Comparison of ENCODE assay signal across 25 cellular contexts in the genomic region with DNA sequence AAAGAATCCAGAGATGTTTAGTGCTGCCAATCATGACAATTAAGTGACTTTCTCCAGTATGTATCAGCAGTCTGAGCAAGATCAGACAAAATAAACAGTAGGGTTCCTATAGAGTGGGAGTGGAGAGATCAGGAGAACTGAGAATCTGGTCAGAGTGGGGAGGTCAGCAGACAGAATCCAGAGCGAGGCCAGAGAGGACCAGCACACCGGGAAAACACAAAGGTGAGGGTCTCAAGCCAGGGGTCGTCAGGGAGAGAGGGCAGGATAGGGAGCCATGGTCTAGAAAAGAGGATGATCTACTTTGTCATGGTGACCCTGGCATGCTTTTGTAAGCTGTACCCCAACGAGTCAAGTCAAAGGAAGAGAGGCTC. TPM values are rescaled to one million over a fixed set of nuclear protein-coding genes. Genes with fewer than 3 reads are reported as not detected.
DNase-seq lines count a peak whose midpoint lies in the region; ATAC-seq and TF ChIP-seq lines count a peak whose summit lies in the region.
"Had no signal": no experiment of that assay in that cellular context is flagged by ENCODE, and none has a peak within 500 bp of the region (broad histone marks: within the 10 kb centered on the region; RNA-seq: fewer than 3 reads in every experiment).

No MANE protein-coding gene starts in this region.

- H3K27me3 Mint-ChIP-seq in CD4-positive, alpha-beta memory T cell: no peaks in the 10 kb centered on the region
- H3K27me3 Mint-ChIP-seq in chondrocyte (ENCODE audit: low read depth): no peaks in the 10 kb centered on the region
- H3K27me3 Mint-ChIP-seq in activated CD8-positive, alpha-beta T cell treated with anti-CD3 and anti-CD28 coated beads, Interleukin-2, amount 10 ng/mL, durations not matched to agents 7 days and 5 days (ENCODE audit: low read depth): no peaks in the 10 kb centered on the region
- H3K27me3 Mint-ChIP-seq: activated naive CD8-positive, alpha-beta T cell treated with anti-CD3 and anti-CD28 coated beads for 36 hours had no signal

- TF ChIP-seq CTCF in chondrocyte (IDR thresholded peaks at IDR 0.05): no peak
- TF ChIP-seq CTCF in neutrophil (IDR thresholded peaks at IDR 0.05): no peak

- H3K4me1 Mint-ChIP-seq in CD4-positive, alpha-beta memory T cell: peaks cover 63 to 89% (median 78%) of the 10 kb centered on the region in 4 donors
- peaks cover 72% of the 10 kb centered on the region for H3K4me1 Mint-ChIP-seq in chondrocyte (ENCODE audit: low read depth)
- H3K4me1 Mint-ChIP-seq in activated CD8-positive, alpha-beta T cell treated with anti-CD3 and anti-CD28 coated beads, Interleukin-2, amount 10 ng/mL, durations not matched to agents 7 days and 5 days (ENCODE audit: low read depth): peaks cover 22% of the 10 kb centered on the region

- H3K9me3 ChIP-seq in CD4-positive, alpha-beta memory T cell (ENCODE audit: control insufficient read depth in 1 of 2, low read length in 2 of 2): no peaks in the 10 kb centered on the region
- H3K9me3 ChIP-seq in neutrophil: no peaks in the 10 kb centered on the region
- H3K9me3 ChIP-seq: ascending aorta, gastrocnemius medialis had no signal

- POLR2A ChIA-PET in CD4-positive, alpha-beta memory T cell (lab: Charles Lee; ENCODE audit: partially characterized antibody): no interaction called here
- POLR2A ChIA-PET in HEK293T (lab: Yijun Ruan, JAX): no interaction called here
- POLR2A ChIA-PET in activated CD8-positive, alpha-beta T cell treated with anti-CD3 and anti-CD28 coated beads, Interleukin-2, amount 10 ng/mL, durations not matched to agents 7 days and 5 days (lab: Charles Lee): no interaction called here

- no peak overlapping the region for H3K4me3 ChIP-seq in CD4-positive, alpha-beta memory T cell (ENCODE audit: low read length in 2 of 2)
- no peak overlapping the region for H3K4me3 ChIP-seq in neutrophil (ENCODE audit: low read depth in 1 of 2, low read length in 1 of 2)
- H3K4me3 ChIP-seq: ascending aorta; BLaER1 treated with 17β-estradiol and CSF1 and Interleukin-3, amounts not matched to agents 10 nM and 100 nM; gastrocnemius medialis; hepatocyte; PC-9 had no signal

- H3K4me3 Mint-ChIP-seq in CD4-positive, alpha-beta memory T cell: no peak overlapping the region
- no peak overlapping the region for H3K4me3 Mint-ChIP-seq in chondrocyte (ENCODE audit: unreplicated experiment)
- H3K4me3 Mint-ChIP-seq in activated CD8-positive, alpha-beta T cell treated with anti-CD3 and anti-CD28 coated beads, Interleukin-2, amount 10 ng/mL, durations not matched to agents 7 days and 5 days: no peak overlapping the region
- H3K4me3 Mint-ChIP-seq: activated naive CD8-positive, alpha-beta T cell treated with anti-CD3 and anti-CD28 coated beads for 36 hours had no signal

- H3K27ac Mint-ChIP-seq in CD4-positive, alpha-beta memory T cell: peak overlapping the region in 6 of 7 donors; percentile 18 to 75 (median 60)
- peak overlapping the region; percentile 77 for H3K27ac Mint-ChIP-seq in chondrocyte (ENCODE audit: unreplicated experiment)
- H3K27ac Mint-ChIP-seq in activated CD8-positive, alpha-beta T cell treated with anti-CD3 and anti-CD28 coated beads, Interleukin-2, amount 10 ng/mL, durations not matched to agents 7 days and 5 days: no peak overlapping the region
- H3K27ac Mint-ChIP-seq: activated naive CD8-positive, alpha-beta T cell treated with anti-CD3 and anti-CD28 coated beads for 36 hours had no signal

- H3K36me3 ChIP-seq in CD4-positive, alpha-beta memory T cell (ENCODE audit: insufficient read depth, low read length): no peaks in the 10 kb centered on the region
- peaks cover 6% of the 10 kb centered on the region for H3K36me3 ChIP-seq in neutrophil
- H3K36me3 ChIP-seq: ascending aorta, gastrocnemius medialis had no signal

- ATAC-seq in activated CD8-positive, alpha-beta T cell treated with anti-CD3 and anti-CD28 coated beads, Interleukin-2, amount 10 ng/mL, durations not matched to agents 7 days and 5 days: no peak
- ATAC-seq: gastrocnemius medialis, left lobe of liver, Right ventricle myocardium inferior had no signal

- H3K4me1 ChIP-seq in CD4-positive, alpha-beta memory T cell (ENCODE audit: insufficient read depth, low read length): peaks cover 72% of the 10 kb centered on the region
- peaks cover 18 to 46% of the 10 kb centered on the region in 2 experiments for H3K4me1 ChIP-seq in neutrophil (ENCODE audit: control insufficient read depth in 1 of 2, insufficient read depth in 1 of 2, low read depth in 1 of 2, low read length in 1 of 2)

- no peaks in the 10 kb centered on the region for H3K27me3 ChIP-seq in CD4-positive, alpha-beta memory T cell (ENCODE audit: insufficient read depth, low read length)
- H3K27me3 ChIP-seq in neutrophil: no peaks in the 10 kb centered on the region
- H3K27me3 ChIP-seq: ascending aorta; BLaER1 treated with 17β-estradiol and CSF1 and Interleukin-3, amounts not matched to agents 10 nM and 100 nM; gastrocnemius medialis; hepatocyte had no signal

- no peaks in the 10 kb centered on the region for H3K9me3 Mint-ChIP-seq in CD4-positive, alpha-beta memory T cell
- H3K9me3 Mint-ChIP-seq in chondrocyte (ENCODE audit: low read depth): no peaks in the 10 kb centered on the region
- H3K9me3 Mint-ChIP-seq in activated CD8-positive, alpha-beta T cell treated with anti-CD3 and anti-CD28 coated beads, Interleukin-2, amount 10 ng/mL, durations not matched to agents 7 days and 5 days (ENCODE audit: insufficient read depth): no peaks in the 10 kb centered on the region
- H3K9me3 Mint-ChIP-seq: activated naive CD8-positive, alpha-beta T cell treated with anti-CD3 and anti-CD28 coated beads for 36 hours had no signal

- no peak for DNase-seq in CD4-positive, alpha-beta memory T cell
- DNase-seq in HEK293T (ENCODE audit: extremely low spot score) (no peak), chondrocyte (ENCODE audit: low spot score) (no peak), head of caudate nucleus (no peak), COR-L47 (lab: John Stamatoyannopoulos, UW) (no peak)
- DNase-seq in activated CD8-positive, alpha-beta T cell treated with anti-CD3 and anti-CD28 coated beads, Interleukin-2, amount 10 ng/mL, durations not matched to agents 7 days and 5 days: no peak
- DNase-seq: activated CD4-positive, alpha-beta T cell treated with anti-CD3 and anti-CD28 coated beads for 48 hours; activated naive CD8-positive, alpha-beta T cell treated with anti-CD3 and anti-CD28 coated beads for 36 hours; dermis blood vessel endothelial cell; gastrocnemius medialis; HCEC 1CT; mesendoderm; NCI-H1048; NCI-H1694; NCI-H2171; NCI-H510A; PC-9; small intestine; stimulated activated CD8-positive, alpha-beta memory T cell treated with anti-CD3 and anti-CD28 coated beads, Interleukin-4, amount 100 ng/mL, for 48 hours had no signal

- H3K27ac ChIP-seq in CD4-positive, alpha-beta memory T cell (ENCODE audit: low read depth, low read length): no peak overlapping the region
- peak overlapping the region; percentile 59 for H3K27ac ChIP-seq in neutrophil
- H3K27ac ChIP-seq: ascending aorta; BLaER1 treated with 17β-estradiol and CSF1 and Interleukin-3, amounts not matched to agents 10 nM and 100 nM; gastrocnemius medialis; hepatocyte; PC-9 had no signal

- CTCF ChIA-PET in CD4-positive, alpha-beta memory T cell (lab: Charles Lee; ENCODE audit: partially characterized antibody): no interaction called here
- CTCF ChIA-PET in HEK293T (lab: Yijun Ruan, JAX): no interaction called here
- CTCF ChIA-PET in activated CD8-positive, alpha-beta T cell treated with anti-CD3 and anti-CD28 coated beads, Interleukin-2, amount 10 ng/mL, durations not matched to agents 7 days and 5 days (lab: Charles Lee): no interaction called here

- intact Hi-C loops in CD4-positive, alpha-beta memory T cell (cut with micrococcal nuclease): no loop called here
- intact Hi-C loops in head of caudate nucleus (cut with DNase I): loop anchor here (5.0 kb wide), 1 partner anchor 34 kb away; no protein-coding TSS in a partner anchor

- no peaks in the 10 kb centered on the region for H3K36me3 Mint-ChIP-seq in CD4-positive, alpha-beta memory T cell
- no peaks in the 10 kb centered on the region for H3K36me3 Mint-ChIP-seq in chondrocyte (ENCODE audit: low read depth)
- H3K36me3 Mint-ChIP-seq in activated CD8-positive, alpha-beta T cell treated with anti-CD3 and anti-CD28 coated beads, Interleukin-2, amount 10 ng/mL, durations not matched to agents 7 days and 5 days (ENCODE audit: low read depth): peaks cover 6% of the 10 kb centered on the region
- H3K36me3 Mint-ChIP-seq: activated naive CD8-positive, alpha-beta T cell treated with anti-CD3 and anti-CD28 coated beads for 36 hours had no signal

TF ChIP-seq in HEK293T, 16 proteins besides CTCF, POLR2A, EP300 and RAD21:
- TF ChIP-seq FOXK2 (IDR thresholded peaks at IDR 0.05) (no peak), FOXA1 (IDR thresholded peaks at IDR 0.05) (no peak), BHLHE40 (IDR thresholded peaks at IDR 0.05; ENCODE audit: borderline replicate concordance) (no peak), SUZ12 (IDR thresholded peaks at IDR 0.05) (no peak), L3MBTL2 (conservative IDR thresholded peaks at IDR 0.05) (no peak), NFRKB (IDR thresholded peaks at IDR 0.05) (no peak), SP1 (IDR thresholded peaks at IDR 0.05) (no peak)
- TF ChIP-seq, protein P1, sequence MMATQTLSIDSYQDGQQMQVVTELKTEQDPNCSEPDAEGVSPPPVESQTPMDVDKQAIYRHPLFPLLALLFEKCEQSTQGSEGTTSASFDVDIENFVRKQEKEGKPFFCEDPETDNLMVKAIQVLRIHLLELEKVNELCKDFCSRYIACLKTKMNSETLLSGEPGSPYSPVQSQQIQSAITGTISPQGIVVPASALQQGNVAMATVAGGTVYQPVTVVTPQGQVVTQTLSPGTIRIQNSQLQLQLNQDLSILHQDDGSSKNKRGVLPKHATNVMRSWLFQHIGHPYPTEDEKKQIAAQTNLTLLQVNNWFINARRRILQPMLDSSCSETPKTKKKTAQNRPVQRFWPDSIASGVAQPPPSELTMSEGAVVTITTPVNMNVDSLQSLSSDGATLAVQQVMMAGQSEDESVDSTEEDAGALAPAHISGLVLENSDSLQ (IDR thresholded peaks at IDR 0.05): peak; percentile 28; the same call in 1 of the 2 replicates

RNA-seq across cellular contexts. Expression of a gene that starts 39.2 kb away (rescaled TPM):
- total RNA-seq in CD4-positive, alpha-beta memory T cell: 100 to 1,000 TPM; 114 to 117 TPM
- 10 to 100 TPM; 73.8 to 81.5 TPM for polyA plus RNA-seq in CD4-positive, alpha-beta memory T cell
- 139 to 157 TPM (median 156 TPM) in 3 replicates for total RNA-seq in chondrocyte
- 100 to 1,000 TPM; 141 to 144 TPM for total RNA-seq in activated CD8-positive, alpha-beta T cell treated with anti-CD3 and anti-CD28 coated beads, Interleukin-2, amount 10 ng/mL, durations not matched to agents 7 days and 5 days
